ENCODE assay signal across 7 cellular contexts in genomic region chr10:86795353-86795752, GRCh38. TPM values are rescaled to one million over a fixed set of nuclear protein-coding genes. Genes with fewer than 3 reads are reported as not detected.
DNase-seq lines count a peak whose midpoint lies in the region; ATAC-seq and TF ChIP-seq lines count a peak whose summit lies in the region.

No MANE protein-coding gene starts in this region.

- intact Hi-C loops in heart right ventricle (cut with DNase I), result no loop called here

- H3K27ac ChIP-seq in HEK293 (ENCODE audit: extremely low read depth, low read depth, low read length) (no peak overlapping the region), SJCRH30 (peak overlapping the region; percentile 43), heart right ventricle (peak overlapping the region in 2 of 10 donors; percentile 15 to 33), smooth muscle cell (ENCODE audit: low read depth) (peak overlapping the region; percentile 62)

- H3K9me3 ChIP-seq in HEK293 (ENCODE audit: control insufficient read depth, insufficient read depth, low read depth, low read length), result no peaks in the 10 kb centered on the region
- H3K9me3 ChIP-seq in SJCRH30 (replicated peaks), result no peaks in the 10 kb centered on the region
- no peaks in the 10 kb centered on the region for H3K9me3 ChIP-seq in heart right ventricle
- no peaks in the 10 kb centered on the region for H3K9me3 ChIP-seq in smooth muscle cell (replicated peaks; ENCODE audit: low read depth)

- H2AFZ ChIP-seq in smooth muscle cell (ENCODE audit: low read depth), result no peak overlapping the region

- no peaks in the 10 kb centered on the region for H3K27me3 ChIP-seq in SJCRH30
- peaks cover 0 to 18% (median 4%) of the 10 kb centered on the region in 7 donors for H3K27me3 ChIP-seq in heart right ventricle
- H3K27me3 ChIP-seq in smooth muscle cell (ENCODE audit: low read depth), result no peaks in the 10 kb centered on the region

- no peaks in the 10 kb centered on the region for H3F3A ChIP-seq in smooth muscle cell (ENCODE audit: low read depth)

- no peak for TF ChIP-seq CTCF in HEK293 (tag by site-specific recombination; IDR thresholded peaks at IDR 0.05)
- no peak for TF ChIP-seq CTCF in heart right ventricle (IDR thresholded peaks at IDR 0.05)
- TF ChIP-seq CTCF in smooth muscle cell (IDR thresholded peaks at IDR 0.05; ENCODE audit: borderline replicate concordance, insufficient read depth, poor library complexity, severe bottlenecking), result no peak

- H3K4me3 Mint-ChIP-seq in activated T-cell treated with anti-CD3 and anti-CD28 coated beads, Interleukin-2, amount 50 U/mL, for 24 hours, result no peak overlapping the region

- CTCF ChIA-PET in HEK293 (lab: Yijun Ruan, JAX), result interaction anchor here (0.6 to 0.8 kb wide), 3 partner anchors 17 to 74 kb away, joined by 3 to 4 read pairs (median 3); no protein-coding TSS in a partner anchor

- 18 to 33% methylated on average over 3 of the region's 3 CpGs for WGBS in heart right ventricle, 2 donors
- WGBS in smooth muscle cell (ENCODE audit: low lambda C conversion rate), result 11% methylated on average over 3 of the region's 3 CpGs

- peaks cover 80% of the 10 kb centered on the region for H4K20me1 ChIP-seq in smooth muscle cell (ENCODE audit: low read depth)

- H3K27ac Mint-ChIP-seq in activated T-cell treated with anti-CD3 and anti-CD28 coated beads, Interleukin-2, amount 50 U/mL, for 24 hours, result no peak overlapping the region

- H3K4me1 Mint-ChIP-seq in activated T-cell treated with anti-CD3 and anti-CD28 coated beads, Interleukin-2, amount 50 U/mL, for 24 hours (ENCODE audit: low read depth), result peaks cover 16% of the 10 kb centered on the region

- no peak overlapping the region for H3K4me3 ChIP-seq in HEK293 (ENCODE audit: low read depth, low read length)
- peak overlapping the region; percentile 6; the same call in 1 of the 2 replicates for H3K4me3 ChIP-seq in SJCRH30
- H3K4me3 ChIP-seq in heart right ventricle, result no peak overlapping the region
- H3K4me3 ChIP-seq in smooth muscle cell, result no peak overlapping the region

- peaks cover 90% of the 10 kb centered on the region for H3K79me2 ChIP-seq in smooth muscle cell (ENCODE audit: low read depth)

- H3K27me3 Mint-ChIP-seq in activated T-cell treated with anti-CD3 and anti-CD28 coated beads, Interleukin-2, amount 50 U/mL, for 24 hours, result no peaks in the 10 kb centered on the region

- POLR2A ChIA-PET in HEK293 (lab: Yijun Ruan, JAX), result interaction anchor here (1.2 kb wide), 1 partner anchor 83 kb away, joined by 3 read pairs; no protein-coding TSS in a partner anchor

- ATAC-seq in heart right ventricle (peak in 5 of 8 donors; percentile 39 to 69 (median 46)), GM19328 (IDR thresholded peaks at IDR 0.05; ENCODE audit: unreplicated experiment) (no peak)

- DNase-seq in SJCRH30, result peak; percentile 41 to 79
- no peak for DNase-seq in heart right ventricle
- no peak for DNase-seq in smooth muscle cell (lab: John Stamatoyannopoulos, UW; ENCODE audit: unreplicated experiment)
- DNase-seq in CD1c-positive myeloid dendritic cell (ENCODE audit: extremely low spot score), result no peak
- DNase-seq in activated T-cell treated with anti-CD3 and anti-CD28 coated beads, Interleukin-2, amount 50 U/mL, for 24 hours, result no peak

- peak overlapping the region; percentile 6 for H3K4me2 ChIP-seq in smooth muscle cell

- H3K9ac ChIP-seq in smooth muscle cell (ENCODE audit: low read depth), result no peak overlapping the region

- H3K36me3 ChIP-seq in HEK293 (ENCODE audit: control insufficient read depth in 2 of 2, insufficient read depth in 1 of 2, low read length in 2 of 2) (no peaks in the 10 kb centered on the region; a peak in 1 of 3 replicates), SJCRH30 (no peaks in the 10 kb centered on the region), heart right ventricle (peaks cover 0 to 5% (median 0%) of the 10 kb centered on the region in 9 donors), smooth muscle cell (ENCODE audit: low read depth) (no peaks in the 10 kb centered on the region)

- H3K4me1 ChIP-seq in HEK293 (ENCODE audit: control insufficient read depth, insufficient read depth, low read length) (peaks cover 24% of the 10 kb centered on the region), SJCRH30 (peaks cover 7% of the 10 kb centered on the region), heart right ventricle (peaks cover 0 to 48% (median 26%) of the 10 kb centered on the region in 9 donors), smooth muscle cell (ENCODE audit: low read depth) (peaks cover 29% of the 10 kb centered on the region)

- no peaks in the 10 kb centered on the region for H3K9me3 Mint-ChIP-seq in activated T-cell treated with anti-CD3 and anti-CD28 coated beads, Interleukin-2, amount 50 U/mL, for 24 hours

- no peaks in the 10 kb centered on the region for H3K36me3 Mint-ChIP-seq in activated T-cell treated with anti-CD3 and anti-CD28 coated beads, Interleukin-2, amount 50 U/mL, for 24 hours (ENCODE audit: low read depth)

TF ChIP-seq in HEK293, 187 proteins besides CTCF, POLR2A, EP300 and RAD21 (continues in another document):
- no peak for TF ChIP-seq BCL6B (tag by site-specific recombination; IDR thresholded peaks at IDR 0.05)
- TF ChIP-seq ZNF747 (tag by site-specific recombination; IDR thresholded peaks at IDR 0.05), result no peak
- TF ChIP-seq ZNF280C (tag by site-specific recombination; IDR thresholded peaks at IDR 0.05), result no peak
- TF ChIP-seq ZSCAN4 (tag by site-specific recombination; IDR thresholded peaks at IDR 0.05), result no peak
- peak; percentile 86 for TF ChIP-seq ZNF24 (tag by site-specific recombination; IDR thresholded peaks at IDR 0.05)
- no peak for TF ChIP-seq ZNF510 (tag by site-specific recombination; IDR thresholded peaks at IDR 0.05; ENCODE audit: insufficient replicate concordance)
- no peak for TF ChIP-seq ZNF169 (tag by site-specific recombination; IDR thresholded peaks at IDR 0.05)
- no peak for TF ChIP-seq ZNF549 (tag by site-specific recombination; IDR thresholded peaks at IDR 0.05)
- TF ChIP-seq ZNF664 (tag by site-specific recombination; IDR thresholded peaks at IDR 0.05), result no peak
- TF ChIP-seq ZBTB6 (tag by site-specific recombination; IDR thresholded peaks at IDR 0.05), result no peak
- no peak for TF ChIP-seq ZNF707 (tag by site-specific recombination; IDR thresholded peaks at IDR 0.05)

RNA-seq across cellular contexts. Expression of gene BMPR1A, which starts 38.9 kb away (rescaled TPM):
- total RNA-seq in SJCRH30 (2014; rRNA removed; shearing (Covaris generic)), result 28.7 and 36.3 TPM in 2 replicates
- 10 to 100 TPM; 34.4 to 69.0 (median 47.7) TPM for total RNA-seq in heart right ventricle
- 10 to 100 TPM in 1 of 2 donors, 1 to 10 TPM in 1; 6.7 to 10.3 TPM for polyA plus RNA-seq in heart right ventricle
- total RNA-seq in smooth muscle cell, result 52.2 and 80.9 TPM in 2 replicates
- 13.6 and 15.5 TPM in 2 replicates for polyA plus RNA-seq in smooth muscle cell

Comparison
In these comparisons a context has a peak if more than half of its experiments do, and no peak if none do; other contexts are left out.
1. DNase-seq: peak in SJCRH30 (2 of 2); none in heart right ventricle (0 of 2), smooth muscle cell (single experiment), CD1c-positive myeloid dendritic cell (single experiment) and activated T-cell treated with anti-CD3 and anti-CD28 coated beads, Interleukin-2, amount 50 U/mL, for 24 hours (single experiment).